In genomic region chr2:102522890-102523289, GRCh38 we compare ENCODE assay signal across 21 cellular contexts. TPM values are rescaled to one million over a fixed set of nuclear protein-coding genes. Genes with fewer than 3 reads are reported as not detected.
DNase-seq lines count a peak whose midpoint lies in the region; ATAC-seq and TF ChIP-seq lines count a peak whose summit lies in the region.
"Had no signal": no experiment of that assay in that cellular context is flagged by ENCODE, and none has a peak within 500 bp of the region (broad histone marks: within the 10 kb centered on the region; RNA-seq: fewer than 3 reads in every experiment).

No MANE protein-coding gene starts in this region.

- peak; percentile 29 for ATAC-seq in CD8-positive, alpha-beta T cell
- peak; percentile 76 for ATAC-seq in central memory CD8-positive, alpha-beta T cell (replicated peaks; ENCODE audit: extremely low read depth, poor library complexity, severe bottlenecking)
- peak; percentile 70 for ATAC-seq in naive thymus-derived CD4-positive, alpha-beta T cell
- ATAC-seq in stimulated activated effector memory CD8-positive, alpha-beta T cell treated with anti-CD3 and anti-CD28 coated beads, Interleukin-12 subunit alpha, Interleukin-12 subunit beta, amount 100 ng/mL, for 72 hours: peak; percentile 83
- ATAC-seq: GM12878, GM23338, HCT116 had no signal

- no peaks in the 10 kb centered on the region for H3K9me3 ChIP-seq in CD8-positive, alpha-beta T cell (ENCODE audit: low read length)
- H3K9me3 ChIP-seq in naive thymus-derived CD4-positive, alpha-beta T cell (ENCODE audit: control insufficient read depth in 2 of 3, low read length in 3 of 3): no peaks in the 10 kb centered on the region
- H3K9me3 ChIP-seq in osteoblast (ENCODE audit: low read depth, low read length): no peaks in the 10 kb centered on the region
- H3K9me3 ChIP-seq: BE2C had no signal

- no peaks in the 10 kb centered on the region for H3K27me3 ChIP-seq in CD8-positive, alpha-beta T cell (ENCODE audit: insufficient read depth, low read length)
- H3K27me3 ChIP-seq in naive thymus-derived CD4-positive, alpha-beta T cell (ENCODE audit: control insufficient read depth in 2 of 2, insufficient read depth in 2 of 2, low read length in 2 of 2): no peaks in the 10 kb centered on the region
- no peaks in the 10 kb centered on the region for H3K27me3 ChIP-seq in osteoblast (ENCODE audit: insufficient read depth, low read length)
- H3K27me3 ChIP-seq: BE2C; BLaER1 treated with 17β-estradiol and CSF1 and Interleukin-3, amounts not matched to agents 10 nM and 100 nM had no signal

- intact Hi-C loops in CD8-positive, alpha-beta T cell (cut with DNase I, micrococcal nuclease): loop anchor here in 1 of 2 experiments (5.0 kb wide), 1 partner anchor 284 kb away; no protein-coding TSS in a partner anchor
- intact Hi-C loops in naive thymus-derived CD4-positive, alpha-beta T cell (cut with micrococcal nuclease): loop anchor here in 1 of 2 donors (5.0 to 10.0 kb wide), 2 partner anchors 94 to 182 kb away; partner anchors contain the start of gene SLC9A2
- intact Hi-C loops in activated CD4-positive, alpha-beta T cell treated with anti-CD3 and anti-CD28 coated beads, Interleukin-2, amount 10 ng/mL, durations not matched to agents 24 days and 14 days (cut with micrococcal nuclease): loop anchor here (5.0 kb wide), 2 partner anchors 69 to 94 kb away; partner anchors contain the start of gene SLC9A2

- no peaks in the 10 kb centered on the region for H3K79me2 ChIP-seq in osteoblast (ENCODE audit: insufficient read depth, low read length)

- H4K20me1 ChIP-seq in osteoblast (ENCODE audit: insufficient read depth, low read length): no peaks in the 10 kb centered on the region
- H4K20me1 ChIP-seq: BLaER1 treated with 17β-estradiol and CSF1 and Interleukin-3, amounts not matched to agents 10 nM and 100 nM had no signal

- POLR2A ChIA-PET in CD8-positive, alpha-beta T cell (lab: Charles Lee): no interaction called here
- POLR2A ChIA-PET in naive thymus-derived CD4-positive, alpha-beta T cell (lab: Charles Lee): no interaction called here

- peaks cover 2% of the 10 kb centered on the region for H3K27me3 Mint-ChIP-seq in CD8-positive, alpha-beta T cell (ENCODE audit: low read depth)
- H3K27me3 Mint-ChIP-seq in central memory CD8-positive, alpha-beta T cell: no peaks in the 10 kb centered on the region
- H3K27me3 Mint-ChIP-seq in naive thymus-derived CD4-positive, alpha-beta T cell: peaks cover 0 to 5% (median 3%) of the 10 kb centered on the region in 5 donors
- peaks cover 2% of the 10 kb centered on the region for H3K27me3 Mint-ChIP-seq in activated CD4-positive, alpha-beta T cell treated with anti-CD3 and anti-CD28 coated beads, Interleukin-2, amount 10 ng/mL, durations not matched to agents 24 days and 14 days

- no peaks in the 10 kb centered on the region for H3K9me3 Mint-ChIP-seq in CD8-positive, alpha-beta T cell
- H3K9me3 Mint-ChIP-seq in central memory CD8-positive, alpha-beta T cell: no peaks in the 10 kb centered on the region
- no peaks in the 10 kb centered on the region for H3K9me3 Mint-ChIP-seq in naive thymus-derived CD4-positive, alpha-beta T cell
- no peaks in the 10 kb centered on the region for H3K9me3 Mint-ChIP-seq in stimulated activated effector memory CD8-positive, alpha-beta T cell treated with anti-CD3 and anti-CD28 coated beads, Interleukin-12 subunit alpha, Interleukin-12 subunit beta, amount 100 ng/mL, for 72 hours
- no peaks in the 10 kb centered on the region for H3K9me3 Mint-ChIP-seq in activated CD4-positive, alpha-beta T cell treated with anti-CD3 and anti-CD28 coated beads, Interleukin-2, amount 10 ng/mL, durations not matched to agents 24 days and 14 days
- H3K9me3 Mint-ChIP-seq: CD4-positive, alpha-beta T cell; GM23338; H9 had no signal

- no peak overlapping the region for H3K27ac Mint-ChIP-seq in CD8-positive, alpha-beta T cell
- peak overlapping the region; percentile 66 for H3K27ac Mint-ChIP-seq in central memory CD8-positive, alpha-beta T cell (ENCODE audit: low read depth)
- no peak overlapping the region for H3K27ac Mint-ChIP-seq in naive thymus-derived CD4-positive, alpha-beta T cell
- H3K27ac Mint-ChIP-seq in stimulated activated effector memory CD8-positive, alpha-beta T cell treated with anti-CD3 and anti-CD28 coated beads, Interleukin-12 subunit alpha, Interleukin-12 subunit beta, amount 100 ng/mL, for 72 hours: no peak overlapping the region
- H3K27ac Mint-ChIP-seq in activated CD4-positive, alpha-beta T cell treated with anti-CD3 and anti-CD28 coated beads, Interleukin-2, amount 10 ng/mL, durations not matched to agents 24 days and 14 days: no peak overlapping the region
- H3K27ac Mint-ChIP-seq: CD14-positive monocyte; CD4-positive, alpha-beta T cell; GM23338; H9 had no signal

- H3K4me1 ChIP-seq in CD8-positive, alpha-beta T cell (ENCODE audit: insufficient read depth, low read length): no peaks in the 10 kb centered on the region
- no peaks in the 10 kb centered on the region for H3K4me1 ChIP-seq in naive thymus-derived CD4-positive, alpha-beta T cell (ENCODE audit: control insufficient read depth in 2 of 2, insufficient read depth in 2 of 2, low read length in 2 of 2)
- no peaks in the 10 kb centered on the region for H3K4me1 ChIP-seq in osteoblast (ENCODE audit: insufficient read depth, low read length)
- H3K4me1 ChIP-seq: BE2C had no signal

- H3K4me3 ChIP-seq in CD8-positive, alpha-beta T cell (ENCODE audit: low read depth, low read length): no peak overlapping the region
- H3K4me3 ChIP-seq in naive thymus-derived CD4-positive, alpha-beta T cell (ENCODE audit: low read length): no peak overlapping the region
- H3K4me3 ChIP-seq in osteoblast (ENCODE audit: insufficient read depth, low read length): no peak overlapping the region
- H3K4me3 ChIP-seq: BLaER1 treated with 17β-estradiol and CSF1 and Interleukin-3, amounts not matched to agents 10 nM and 100 nM; GM12878; GM23338 had no signal

- no peak overlapping the region for H3K27ac ChIP-seq in CD8-positive, alpha-beta T cell (ENCODE audit: low read depth, low read length)
- H3K27ac ChIP-seq in naive thymus-derived CD4-positive, alpha-beta T cell (ENCODE audit: low read depth, low read length): no peak overlapping the region
- H3K27ac ChIP-seq in osteoblast (ENCODE audit: low read depth, low read length): no peak overlapping the region
- H3K27ac ChIP-seq: BLaER1 treated with 17β-estradiol and CSF1 and Interleukin-3, amounts not matched to agents 10 nM and 100 nM had no signal

- no peak overlapping the region for H3K4me2 ChIP-seq in osteoblast (ENCODE audit: insufficient read depth, low read length)
- H3K4me2 ChIP-seq: GM23338 had no signal

- no peaks in the 10 kb centered on the region for H3K4me1 Mint-ChIP-seq in CD8-positive, alpha-beta T cell (ENCODE audit: low read depth)
- peaks cover 27% of the 10 kb centered on the region for H3K4me1 Mint-ChIP-seq in central memory CD8-positive, alpha-beta T cell
- peaks cover 0 to 10% (median 0%) of the 10 kb centered on the region in 7 donors for H3K4me1 Mint-ChIP-seq in naive thymus-derived CD4-positive, alpha-beta T cell
- H3K4me1 Mint-ChIP-seq in stimulated activated effector memory CD8-positive, alpha-beta T cell treated with anti-CD3 and anti-CD28 coated beads, Interleukin-12 subunit alpha, Interleukin-12 subunit beta, amount 100 ng/mL, for 72 hours: peaks cover 23% of the 10 kb centered on the region
- no peaks in the 10 kb centered on the region for H3K4me1 Mint-ChIP-seq in activated CD4-positive, alpha-beta T cell treated with anti-CD3 and anti-CD28 coated beads, Interleukin-2, amount 10 ng/mL, durations not matched to agents 24 days and 14 days
- H3K4me1 Mint-ChIP-seq: CD14-positive monocyte, GM23338, H9 had no signal

- DNase-seq in CD8-positive, alpha-beta T cell: no peak
- DNase-seq in central memory CD8-positive, alpha-beta T cell (ENCODE audit: low spot score in 2 of 2): no peak
- DNase-seq in naive thymus-derived CD4-positive, alpha-beta T cell: no peak
- no peak for DNase-seq in stimulated activated effector memory CD8-positive, alpha-beta T cell treated with anti-CD3 and anti-CD28 coated beads, Interleukin-12 subunit alpha, Interleukin-12 subunit beta, amount 100 ng/mL, for 72 hours (ENCODE audit: low spot score in 2 of 2)
- DNase-seq in activated CD4-positive, alpha-beta T cell treated with anti-CD3 and anti-CD28 coated beads, Interleukin-2, amount 10 ng/mL, durations not matched to agents 24 days and 14 days: no peak
- DNase-seq in osteoblast (ENCODE audit: insufficient read length, low spot score, missing footprints): no peak
- no peak for DNase-seq in AG08396 (ENCODE audit: low spot score)
- no peak for DNase-seq in NCI-H146 treated with DMSO at 0.1 percent for 48 hours (lab: John Stamatoyannopoulos, UW; ENCODE audit: unreplicated experiment)
- DNase-seq: BE2C; CD4-positive, alpha-beta T cell; DMS 273 treated with DMSO at 0.1 percent for 48 hours; DMS79; EL; GDM1; H9 had no signal

- H3K36me3 Mint-ChIP-seq in CD8-positive, alpha-beta T cell: no peaks in the 10 kb centered on the region
- peaks cover 2% of the 10 kb centered on the region for H3K36me3 Mint-ChIP-seq in central memory CD8-positive, alpha-beta T cell (ENCODE audit: insufficient read depth)
- no peaks in the 10 kb centered on the region for H3K36me3 Mint-ChIP-seq in naive thymus-derived CD4-positive, alpha-beta T cell
- no peaks in the 10 kb centered on the region for H3K36me3 Mint-ChIP-seq in stimulated activated effector memory CD8-positive, alpha-beta T cell treated with anti-CD3 and anti-CD28 coated beads, Interleukin-12 subunit alpha, Interleukin-12 subunit beta, amount 100 ng/mL, for 72 hours
- H3K36me3 Mint-ChIP-seq in activated CD4-positive, alpha-beta T cell treated with anti-CD3 and anti-CD28 coated beads, Interleukin-2, amount 10 ng/mL, durations not matched to agents 24 days and 14 days (ENCODE audit: low read depth): no peaks in the 10 kb centered on the region
- H3K36me3 Mint-ChIP-seq: CD14-positive monocyte had no signal

- no peak overlapping the region for H3K4me3 Mint-ChIP-seq in CD8-positive, alpha-beta T cell
- no peak overlapping the region for H3K4me3 Mint-ChIP-seq in central memory CD8-positive, alpha-beta T cell
- H3K4me3 Mint-ChIP-seq in naive thymus-derived CD4-positive, alpha-beta T cell: no peak overlapping the region
- H3K4me3 Mint-ChIP-seq in stimulated activated effector memory CD8-positive, alpha-beta T cell treated with anti-CD3 and anti-CD28 coated beads, Interleukin-12 subunit alpha, Interleukin-12 subunit beta, amount 100 ng/mL, for 72 hours: no peak overlapping the region
- no peak overlapping the region for H3K4me3 Mint-ChIP-seq in activated CD4-positive, alpha-beta T cell treated with anti-CD3 and anti-CD28 coated beads, Interleukin-2, amount 10 ng/mL, durations not matched to agents 24 days and 14 days
- H3K4me3 Mint-ChIP-seq: CD14-positive monocyte; CD4-positive, alpha-beta T cell; GM23338; H9 had no signal

- no peaks in the 10 kb centered on the region for H3K36me3 ChIP-seq in CD8-positive, alpha-beta T cell (ENCODE audit: insufficient read depth, low read length)
- H3K36me3 ChIP-seq in naive thymus-derived CD4-positive, alpha-beta T cell (ENCODE audit: control insufficient read depth in 2 of 3, insufficient read depth in 3 of 3, low read length in 3 of 3): no peaks in the 10 kb centered on the region
- no peaks in the 10 kb centered on the region for H3K36me3 ChIP-seq in osteoblast (ENCODE audit: insufficient read depth, low read length)
- H3K36me3 ChIP-seq: BE2C; BLaER1 treated with 17β-estradiol and CSF1 and Interleukin-3, amounts not matched to agents 10 nM and 100 nM had no signal

- CTCF ChIA-PET in CD8-positive, alpha-beta T cell (lab: Charles Lee): no interaction called here
- CTCF ChIA-PET in naive thymus-derived CD4-positive, alpha-beta T cell (lab: Charles Lee): interaction anchor here (0.7 kb wide), 1 partner anchor 168 kb away, joined by 3 read pairs; no protein-coding TSS in a partner anchor

- TF ChIP-seq CTCF in CD8-positive, alpha-beta T cell (IDR thresholded peaks at IDR 0.05): no peak
- no peak for TF ChIP-seq CTCF in osteoblast (IDR thresholded peaks at IDR 0.05; ENCODE audit: extremely low read depth, low read depth, low read length)

- H2AFZ ChIP-seq in osteoblast (ENCODE audit: low read length): no peak overlapping the region
- H2AFZ ChIP-seq: GM23338 had no signal

RNA-seq across cellular contexts. Expression of gene SLC9A4, which starts 49.9 kb away (rescaled TPM):
- not detected for total RNA-seq in CD8-positive, alpha-beta T cell
- total RNA-seq in naive thymus-derived CD4-positive, alpha-beta T cell: under 1 TPM; 0.05 to 0.15 (median 0.08) TPM
- polyA plus RNA-seq in naive thymus-derived CD4-positive, alpha-beta T cell: not detected
- 0.07 and 0.12 TPM in 2 replicates for total RNA-seq in activated CD4-positive, alpha-beta T cell treated with anti-CD3 and anti-CD28 coated beads, Interleukin-2, amount 10 ng/mL, durations not matched to agents 24 days and 14 days
- not detected in 2 replicates for total RNA-seq in osteoblast
- total RNA-seq: CD4-positive, alpha-beta T cell; GM23338; H4; H9 had no signal
- polyA plus RNA-seq: CD14-positive monocyte, GM12878, GM23338 had no signal

Comparison
In these comparisons a context has a peak if more than half of its experiments do, and no peak if none do; other contexts are left out.
1. ATAC-seq: peak in every context shown above with its lines; median percentile 83 in stimulated activated effector memory CD8-positive, alpha-beta T cell treated with anti-CD3 and anti-CD28 coated beads, Interleukin-12 subunit alpha, Interleukin-12 subunit beta, amount 100 ng/mL, for 72 hours; 76 in central memory CD8-positive, alpha-beta T cell; 70 in naive thymus-derived CD4-positive, alpha-beta T cell; 29 in CD8-positive, alpha-beta T cell.